In genomic region chr1:84936116-84936810, GRCh38 we compare ENCODE assay signal across 8 cellular contexts. TPM values are rescaled to one million over a fixed set of nuclear protein-coding genes. Genes with fewer than 3 reads are reported as not detected.
A peak's percentile ranks its signal among the peaks of the same experiment; 100 is the strongest.
DNase-seq lines count a peak whose midpoint lies in the region; ATAC-seq and TF ChIP-seq lines count a peak whose summit lies in the region.

No MANE protein-coding gene starts in this region.

- peak; percentile 57 for ATAC-seq in HG03280 (IDR thresholded peaks at IDR 0.05; ENCODE audit: unreplicated experiment)
- ATAC-seq in activated naive CD8-positive, alpha-beta T cell treated with anti-CD3 and anti-CD28 coated beads, Interleukin-2, amount 10 ng/mL, durations not matched to agents 7 days and 5 days (ENCODE audit: low read depth): peak; percentile 52
- ATAC-seq in heart left ventricle: peak in 3 of 4 donors; percentile 73 to 80 (median 79)
- ATAC-seq in psoas muscle: peak; percentile 66 to 85 (median 73)
- ATAC-seq in HG02610 (IDR thresholded peaks at IDR 0.05; ENCODE audit: unreplicated experiment): no peak

- DNase-seq in stimulated activated CD8-positive, alpha-beta memory T cell treated with anti-CD3 and anti-CD28 coated beads, Interleukin-12 subunit alpha, Interleukin-12 subunit beta, amount 100 ng/mL, for 1 hour (ENCODE audit: low read depth): peak; percentile 6
- no peak for DNase-seq in stimulated activated CD8-positive, alpha-beta memory T cell treated with anti-CD3 and anti-CD28 coated beads, Interleukin-4, amount 100 ng/mL, for 48 hours
- DNase-seq in NCI-H748 treated with DMSO at 0.1 percent for 48 hours (lab: John Stamatoyannopoulos, UW): peak; percentile 53
- DNase-seq in activated naive CD8-positive, alpha-beta T cell treated with anti-CD3 and anti-CD28 coated beads, Interleukin-2, amount 10 ng/mL, durations not matched to agents 7 days and 5 days: no peak
- DNase-seq in heart left ventricle: peak in 1 of 5 donors; percentile 29
- no peak for DNase-seq in psoas muscle

- intact Hi-C loops in heart left ventricle (cut with DNase I): loop anchor here in 9 of 10 donors (2.0 to 10.0 kb wide), 10 partner anchors 151 to 1031 kb away; no protein-coding TSS in a partner anchor
- intact Hi-C loops in psoas muscle (cut with DNase I): loop anchor here in 1 of 2 donors (10.0 kb wide), 2 partner anchors 161 to 301 kb away; no protein-coding TSS in a partner anchor

- no peaks in the 10 kb centered on the region for H3K9me3 Mint-ChIP-seq in activated naive CD8-positive, alpha-beta T cell treated with anti-CD3 and anti-CD28 coated beads, Interleukin-2, amount 10 ng/mL, durations not matched to agents 7 days and 5 days

- H3K27ac Mint-ChIP-seq in activated naive CD8-positive, alpha-beta T cell treated with anti-CD3 and anti-CD28 coated beads, Interleukin-2, amount 10 ng/mL, durations not matched to agents 7 days and 5 days: no peak overlapping the region

- no peak overlapping the region for H3K4me3 ChIP-seq in heart left ventricle
- H3K4me3 ChIP-seq in psoas muscle: no peak overlapping the region

- H3K27me3 ChIP-seq in heart left ventricle: peaks cover 0 to 6% (median 0%) of the 10 kb centered on the region in 9 donors
- H3K27me3 ChIP-seq in psoas muscle (ENCODE audit: insufficient read depth in 3 of 3, low read length in 2 of 3): peaks cover 0 to 3% (median 0%) of the 10 kb centered on the region in 3 donors

- no peak overlapping the region for H3K4me3 Mint-ChIP-seq in activated naive CD8-positive, alpha-beta T cell treated with anti-CD3 and anti-CD28 coated beads, Interleukin-2, amount 10 ng/mL, durations not matched to agents 7 days and 5 days

- peaks cover 4% of the 10 kb centered on the region for H3K4me1 Mint-ChIP-seq in activated naive CD8-positive, alpha-beta T cell treated with anti-CD3 and anti-CD28 coated beads, Interleukin-2, amount 10 ng/mL, durations not matched to agents 7 days and 5 days

- no peaks in the 10 kb centered on the region for H3K36me3 Mint-ChIP-seq in activated naive CD8-positive, alpha-beta T cell treated with anti-CD3 and anti-CD28 coated beads, Interleukin-2, amount 10 ng/mL, durations not matched to agents 7 days and 5 days

- TF ChIP-seq CTCF in heart left ventricle (IDR thresholded peaks at IDR 0.05) (peak; percentile 86 to 95 (median 92)), psoas muscle (IDR thresholded peaks at IDR 0.05) (peak; percentile 89)

- H3K27ac ChIP-seq in heart left ventricle: no peak overlapping the region
- no peak overlapping the region for H3K27ac ChIP-seq in psoas muscle

- WGBS in heart left ventricle, 4 donors: 1 to 2% (median 1%) methylated on average over 5 of the region's 5 CpGs
- WGBS in psoas muscle, 3 donors: 1 to 3% (median 2%) methylated on average over 5 of the region's 5 CpGs

- POLR2A ChIA-PET in activated naive CD8-positive, alpha-beta T cell treated with anti-CD3 and anti-CD28 coated beads, Interleukin-2, amount 10 ng/mL, durations not matched to agents 7 days and 5 days (lab: Charles Lee): no interaction called here

- H3K36me3 ChIP-seq in heart left ventricle (no peaks in the 10 kb centered on the region), psoas muscle (ENCODE audit: insufficient read depth in 1 of 2, low read depth in 1 of 2) (no peaks in the 10 kb centered on the region)

- H3K4me1 ChIP-seq in heart left ventricle (no peaks in the 10 kb centered on the region), psoas muscle (no peaks in the 10 kb centered on the region)

- TF ChIP-seq POLR2A in heart left ventricle (IDR thresholded peaks at IDR 0.05): no peak

- H3K27me3 Mint-ChIP-seq in activated naive CD8-positive, alpha-beta T cell treated with anti-CD3 and anti-CD28 coated beads, Interleukin-2, amount 10 ng/mL, durations not matched to agents 7 days and 5 days: no peaks in the 10 kb centered on the region

- H3K9me3 ChIP-seq in heart left ventricle (no peaks in the 10 kb centered on the region), psoas muscle (no peaks in the 10 kb centered on the region)

RNA-seq across cellular contexts. Expression of gene LPAR3, which starts 43.3 kb away (rescaled TPM):
- 1 to 10 TPM; 3.2 to 4.2 TPM for total RNA-seq in activated naive CD8-positive, alpha-beta T cell treated with anti-CD3 and anti-CD28 coated beads, Interleukin-2, amount 10 ng/mL, durations not matched to agents 7 days and 5 days
- total RNA-seq in heart left ventricle (10 to 100 TPM in 7 of 9 donors, 1 to 10 TPM in 2; 5.9 to 25.0 (median 14.7) TPM), psoas muscle (under 1 TPM in 1 of 4 donors, not detected in 3; 0.20 TPM)
- polyA plus RNA-seq in heart left ventricle (10 to 100 TPM in 1 of 2 donors, 1 to 10 TPM in 1; 9.7 to 10.6 TPM), psoas muscle (under 1 TPM in 2 of 3 donors, not detected in 1; 0.01 to 0.03 TPM)

Comparison
In these comparisons a context has a peak if more than half of its experiments do, and no peak if none do; other contexts are left out.
1. DNase-seq: peak in stimulated activated CD8-positive, alpha-beta memory T cell treated with anti-CD3 and anti-CD28 coated beads, Interleukin-12 subunit alpha, Interleukin-12 subunit beta, amount 100 ng/mL, for 1 hour (single experiment) and NCI-H748 treated with DMSO at 0.1 percent for 48 hours (single experiment); none in stimulated activated CD8-positive, alpha-beta memory T cell treated with anti-CD3 and anti-CD28 coated beads, Interleukin-4, amount 100 ng/mL, for 48 hours (single experiment), activated naive CD8-positive, alpha-beta T cell treated with anti-CD3 and anti-CD28 coated beads, Interleukin-2, amount 10 ng/mL, durations not matched to agents 7 days and 5 days (single experiment) and psoas muscle (0 of 2).